ENCODE assay signal across 8 cellular contexts in genomic region chr1:54488831-54489626, GRCh38. TPM values are rescaled to one million over a fixed set of nuclear protein-coding genes. Genes with fewer than 3 reads are reported as not detected.
DNase-seq lines count a peak whose midpoint lies in the region; ATAC-seq and TF ChIP-seq lines count a peak whose summit lies in the region.

No MANE protein-coding gene starts in this region.

- H3K4me1 ChIP-seq in neutrophil (ENCODE audit: control insufficient read depth in 1 of 2, insufficient read depth in 1 of 2, low read depth in 1 of 2, low read length in 1 of 2) = peaks cover 13 to 15% of the 10 kb centered on the region in 2 experiments
- H3K4me1 ChIP-seq in testis = peaks cover 27% of the 10 kb centered on the region

- TF ChIP-seq CTCF in neutrophil (IDR thresholded peaks at IDR 0.05) (peak; percentile 92), testis (IDR thresholded peaks at IDR 0.05) (peak; percentile 97 to 99 (median 98))

- TF ChIP-seq POLR2A in testis (IDR thresholded peaks at IDR 0.05) = no peak

- peak overlapping the region; percentile 93 for H3K27ac ChIP-seq in KOPT-K1 (ENCODE audit: low read depth, low read length, poor library complexity, severe bottlenecking)
- H3K27ac ChIP-seq in neutrophil = peak overlapping the region; percentile 53
- H3K27ac ChIP-seq in testis = peak overlapping the region; percentile 77 to 86

- no peaks in the 10 kb centered on the region for H3K36me3 ChIP-seq in KOPT-K1 (ENCODE audit: insufficient read depth, low read length)
- H3K36me3 ChIP-seq in neutrophil = no peaks in the 10 kb centered on the region
- no peaks in the 10 kb centered on the region for H3K36me3 ChIP-seq in testis (ENCODE audit: low read depth, missing control alignments)

- ATAC-seq in GM21381 (IDR thresholded peaks at IDR 0.05; ENCODE audit: unreplicated experiment) = peak; percentile 53

- H3K4me3 ChIP-seq in neutrophil (ENCODE audit: low read depth in 1 of 2, low read length in 1 of 2) (peak overlapping the region; percentile 76 to 79), testis (peak overlapping the region; percentile 57 to 68)

- intact Hi-C loops in testis (cut with DNase I; ENCODE audit: low total_unique reads) = loop anchor here (2.0 to 10.0 kb wide), 2 partner anchors 82 to 364 kb away; partner anchors contain the start of gene SSBP3

- peak; percentile 91 for DNase-seq in COLO668 (lab: John Stamatoyannopoulos, UW; ENCODE audit: unreplicated experiment)
- peak; percentile 38 for DNase-seq in SHP77 treated with DMSO at 0.1 percent for 48 hours (lab: John Stamatoyannopoulos, UW)
- DNase-seq in activated naive CD4-positive, alpha-beta T cell treated with anti-CD3 and anti-CD28 coated beads, Interleukin-2, amount 50 U/mL, for 16 hours = peak; percentile 67
- peak; percentile 91 for DNase-seq in germinal center (ENCODE audit: low spot score)
- DNase-seq in testis = peak; percentile 86

- H3K27me3 ChIP-seq in neutrophil = peaks cover 51% of the 10 kb centered on the region
- H3K27me3 ChIP-seq in testis = no peaks in the 10 kb centered on the region

- WGBS in testis, 2 donors = 0 to 1% methylated on average over 20 to 50 of the region's 51 CpGs

- H3K9me3 ChIP-seq in KOPT-K1 (ENCODE audit: insufficient read depth, low read length, poor library complexity, severe bottlenecking) (no peaks in the 10 kb centered on the region), neutrophil (no peaks in the 10 kb centered on the region), testis (no peaks in the 10 kb centered on the region)

RNA-seq across cellular contexts. Expression of gene ACOT11, which starts 59.0 kb away (rescaled TPM):
- total RNA-seq in testis = 10 to 100 TPM; 19.1 to 33.8 TPM
- 4.9 TPM for polyA plus RNA-seq in testis (ENCODE audit: insufficient read depth, low read depth, low replicate concordance)

Comparison
In these comparisons a context has a peak if more than half of its experiments do, and no peak if none do; other contexts are left out.
1. Peak in every context shown above with its lines: DNase-seq, ATAC-seq, H3K4me3 ChIP-seq and H3K27ac ChIP-seq.
2. DNase-seq: peak in every context shown above with its lines; median percentile 91 in COLO668; 91 in germinal center; 86 in testis; 67 in activated naive CD4-positive, alpha-beta T cell treated with anti-CD3 and anti-CD28 coated beads, Interleukin-2, amount 50 U/mL, for 16 hours; 38 in SHP77 treated with DMSO at 0.1 percent for 48 hours.